ENCODE assay signal across 1 cellular context in genomic region chr2:189143930-189144329, GRCh38.
TF ChIP-seq lines count a peak whose summit lies in the region.

No MANE protein-coding gene starts in this region.

TF ChIP-seq in IMR-90, 13 proteins besides CTCF, POLR2A, EP300 and RAD21:
- TF ChIP-seq CEBPB (IDR thresholded peaks at IDR 0.05; ENCODE audit: low read depth, low read length) (peak; percentile 76), CHD1 (IDR thresholded peaks at IDR 0.05; ENCODE audit: low read depth, low read length) (no peak)
